10 cellular contexts compared by ENCODE assay signal in genomic region chr6:144411506-144412165, GRCh38.
DNase-seq lines count a peak whose midpoint lies in the region; ATAC-seq and TF ChIP-seq lines count a peak whose summit lies in the region.
"Had no signal": no experiment of that assay in that cellular context is flagged by ENCODE, and none has a peak within 500 bp of the region (broad histone marks: within the 10 kb centered on the region; RNA-seq: fewer than 3 reads in every experiment).

No MANE protein-coding gene starts in this region.

- TF ChIP-seq CTCF in neural progenitor cell (IDR thresholded peaks at IDR 0.05), result no peak

- peak; percentile 57 for ATAC-seq in HG03097 (IDR thresholded peaks at IDR 0.05; ENCODE audit: low FRiP score, unreplicated experiment)
- peak; percentile 86 for ATAC-seq in activated naive CD8-positive, alpha-beta T cell treated with anti-CD3 and anti-CD28 coated beads, Interleukin-2, amount 50 U/mL, for 24 hours
- no peak for ATAC-seq in HG02870 (IDR thresholded peaks at IDR 0.05; ENCODE audit: unreplicated experiment)

- H3K9me3 ChIP-seq in neural progenitor cell (ENCODE audit: low read depth), result no peaks in the 10 kb centered on the region

- no peaks in the 10 kb centered on the region for H3K27me3 ChIP-seq in neural progenitor cell

- no peak overlapping the region for H3K4me3 ChIP-seq in neural progenitor cell

- peak overlapping the region; percentile 23 for H3K27ac Mint-ChIP-seq in activated naive CD8-positive, alpha-beta T cell treated with anti-CD3 and anti-CD28 coated beads, Interleukin-2, amount 50 U/mL, for 24 hours
- no peak overlapping the region for H3K27ac Mint-ChIP-seq in neural progenitor cell

- H3F3A ChIP-seq in neural progenitor cell (ENCODE audit: low read depth), result no peaks in the 10 kb centered on the region

- H3K4me2 ChIP-seq in neural progenitor cell, result peak overlapping the region; percentile 24

- peaks cover 6% of the 10 kb centered on the region for H3K79me2 ChIP-seq in neural progenitor cell (ENCODE audit: low read depth)

- H4K20me1 ChIP-seq in neural progenitor cell (ENCODE audit: low read depth), result no peaks in the 10 kb centered on the region

- no peak overlapping the region for H2AFZ ChIP-seq in neural progenitor cell (replicated peaks)

- H3K4me3 Mint-ChIP-seq in activated naive CD8-positive, alpha-beta T cell treated with anti-CD3 and anti-CD28 coated beads, Interleukin-2, amount 50 U/mL, for 24 hours, result peak overlapping the region; percentile 55
- no peak overlapping the region for H3K4me3 Mint-ChIP-seq in neural progenitor cell

- H3K36me3 Mint-ChIP-seq in activated naive CD8-positive, alpha-beta T cell treated with anti-CD3 and anti-CD28 coated beads, Interleukin-2, amount 50 U/mL, for 24 hours (ENCODE audit: low read depth), result peaks cover 15% of the 10 kb centered on the region
- peaks cover 2% of the 10 kb centered on the region for H3K36me3 Mint-ChIP-seq in neural progenitor cell

- no peak overlapping the region for H3K9ac ChIP-seq in neural progenitor cell

- no peaks in the 10 kb centered on the region for H3K27me3 Mint-ChIP-seq in activated naive CD8-positive, alpha-beta T cell treated with anti-CD3 and anti-CD28 coated beads, Interleukin-2, amount 50 U/mL, for 24 hours
- no peaks in the 10 kb centered on the region for H3K27me3 Mint-ChIP-seq in neural progenitor cell (ENCODE audit: insufficient read depth, low read depth)

- peak; percentile 13 for DNase-seq in Daoy (ENCODE audit: low read depth)
- no peak for DNase-seq in activated naive CD8-positive, alpha-beta T cell treated with anti-CD3 and anti-CD28 coated beads, Interleukin-2, amount 50 U/mL, for 24 hours
- peak; percentile 19 for DNase-seq in neural progenitor cell (ENCODE audit: low spot score)
- DNase-seq in DMS79 treated with DMSO at 0.1 percent for 48 hours (lab: John Stamatoyannopoulos, UW), result no peak
- DNase-seq in COR-L47 (lab: John Stamatoyannopoulos, UW), result no peak
- DNase-seq in NCI-H1436 (lab: John Stamatoyannopoulos, UW), result no peak
- DNase-seq: caudate nucleus, NCI-H1930 had no signal

- H3K4me1 ChIP-seq in neural progenitor cell, result peaks cover 5% of the 10 kb centered on the region

- peaks cover 39% of the 10 kb centered on the region for H3K4me1 Mint-ChIP-seq in activated naive CD8-positive, alpha-beta T cell treated with anti-CD3 and anti-CD28 coated beads, Interleukin-2, amount 50 U/mL, for 24 hours
- no peaks in the 10 kb centered on the region for H3K4me1 Mint-ChIP-seq in neural progenitor cell

- peaks cover 4% of the 10 kb centered on the region for H3K9me3 Mint-ChIP-seq in activated naive CD8-positive, alpha-beta T cell treated with anti-CD3 and anti-CD28 coated beads, Interleukin-2, amount 50 U/mL, for 24 hours
- no peaks in the 10 kb centered on the region for H3K9me3 Mint-ChIP-seq in neural progenitor cell

- no peak overlapping the region for H3K27ac ChIP-seq in neural progenitor cell

- no peaks in the 10 kb centered on the region for H3K36me3 ChIP-seq in neural progenitor cell

Comparison
In these comparisons a context has a peak if more than half of its experiments do, and no peak if none do; other contexts are left out.
1. DNase-seq: peak in Daoy (single experiment) and neural progenitor cell (single experiment); none in activated naive CD8-positive, alpha-beta T cell treated with anti-CD3 and anti-CD28 coated beads, Interleukin-2, amount 50 U/mL, for 24 hours (single experiment), DMS79 treated with DMSO at 0.1 percent for 48 hours (single experiment), COR-L47 (single experiment) and NCI-H1436 (single experiment).